In genomic region chr10:113920819-113921345, GRCh38 we compare ENCODE assay signal across 21 cellular contexts.
"Had no signal": no experiment of that assay in that cellular context is flagged by ENCODE, and none has a peak within 500 bp of the region (broad histone marks: within the 10 kb centered on the region; RNA-seq: fewer than 3 reads in every experiment).

No MANE protein-coding gene starts in this region.

- FAIRE-seq: islet of Langerhans had no signal

- ATAC-seq: activated CD8-positive, alpha-beta T cell treated with anti-CD3 and anti-CD28 coated beads, Interleukin-2, amount 10 ng/mL, durations not matched to agents 7 days and 5 days; activated T-cell treated with anti-CD3 and anti-CD28 coated beads, Interleukin-2, amount 50 U/mL, for 4 hours; esophagus mucosa; left colon; stimulated activated naive B cell treated with anti-CD40 and anti-IgM and Interleukin-4, amounts not matched to agents 10 μg/mL and 1 μg/mL and 100 μg/mL, for 72 hours had no signal

- H3K4me3 ChIP-seq: hepatocyte, lung, spleen had no signal

- H3K4me1 Mint-ChIP-seq: activated CD4-positive, alpha-beta T cell treated with anti-CD3 and anti-CD28 coated beads, Interleukin-2, amount 10 ng/mL, durations not matched to agents 24 days and 14 days; nephron progenitor cell had no signal

- H3K4me3 Mint-ChIP-seq: activated CD4-positive, alpha-beta T cell treated with anti-CD3 and anti-CD28 coated beads, Interleukin-2, amount 10 ng/mL, durations not matched to agents 24 days and 14 days; activated CD8-positive, alpha-beta T cell treated with anti-CD3 and anti-CD28 coated beads, Interleukin-2, amount 10 ng/mL, durations not matched to agents 7 days and 5 days; activated naive CD4-positive, alpha-beta T cell treated with anti-CD3 and anti-CD28 coated beads for 36 hours; activated T-cell treated with anti-CD3 and anti-CD28 coated beads, Interleukin-2, amount 50 U/mL, for 4 hours; nephron progenitor cell; stimulated activated naive B cell treated with anti-CD40 and anti-IgM and Interleukin-4, amounts not matched to agents 10 μg/mL and 1 μg/mL and 100 μg/mL, for 72 hours had no signal

- H3K27ac Mint-ChIP-seq: activated CD4-positive, alpha-beta T cell treated with anti-CD3 and anti-CD28 coated beads, Interleukin-2, amount 10 ng/mL, durations not matched to agents 24 days and 14 days; activated CD8-positive, alpha-beta T cell treated with anti-CD3 and anti-CD28 coated beads, Interleukin-2, amount 10 ng/mL, durations not matched to agents 7 days and 5 days; activated naive CD4-positive, alpha-beta T cell treated with anti-CD3 and anti-CD28 coated beads for 36 hours; nephron progenitor cell; stimulated activated naive B cell treated with anti-CD40 and anti-IgM and Interleukin-4, amounts not matched to agents 10 μg/mL and 1 μg/mL and 100 μg/mL, for 72 hours had no signal

- DNase-seq: activated CD8-positive, alpha-beta memory T cell treated with anti-CD3 and anti-CD28 coated beads, Interleukin-2, amount 50 U/mL, for 4 hours; activated CD8-positive, alpha-beta T cell treated with anti-CD3 and anti-CD28 coated beads, Interleukin-2, amount 10 ng/mL, durations not matched to agents 7 days and 5 days; activated naive CD4-positive, alpha-beta T cell treated with anti-CD3 and anti-CD28 coated beads for 36 hours; activated T-cell treated with anti-CD3 and anti-CD28 coated beads, Interleukin-2, amount 50 U/mL, for 4 hours; aorta; brain microvascular endothelial cell; cortex of kidney; effector CD4-positive, alpha-beta T cell; left colon; nephron progenitor cell; nucleus accumbens; spleen; stimulated activated CD4-positive, alpha-beta T cell treated with anti-CD3 and anti-CD28 coated beads, Interleukin-4, amount 100 ng/mL, for 4 hours; stimulated activated naive B cell treated with anti-CD40 and anti-IgM and Interleukin-4, amounts not matched to agents 10 μg/mL and 1 μg/mL and 100 μg/mL, for 72 hours; T-helper 1 cell; T-helper 9 cell had no signal

- H3K36me3 ChIP-seq: brain microvascular endothelial cell had no signal

- H3K27me3 ChIP-seq: brain microvascular endothelial cell, hepatocyte, spleen had no signal
